In the genomic region with DNA sequence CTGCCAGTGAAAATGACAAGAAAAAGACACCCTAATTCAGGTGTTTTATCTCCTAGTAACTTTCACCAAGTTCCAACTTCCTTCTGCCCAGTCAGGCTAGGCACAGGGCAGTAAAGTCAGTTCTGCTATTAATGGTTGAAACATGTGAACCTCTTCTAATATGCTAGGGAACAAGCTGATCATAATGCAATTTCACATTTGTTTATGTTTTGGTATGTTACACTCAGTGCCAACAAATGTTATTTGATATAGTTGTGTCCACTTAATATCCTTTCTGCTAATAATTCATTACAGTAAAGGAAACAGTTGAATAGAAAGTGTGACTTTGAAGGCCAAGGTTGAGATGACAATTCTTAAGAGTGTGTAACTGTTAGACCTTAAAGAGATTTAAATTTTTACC, we compare ENCODE assay signal across 26 cellular contexts. TPM values are rescaled to one million over a fixed set of nuclear protein-coding genes. Genes with fewer than 3 reads are reported as not detected.
DNase-seq lines count a peak whose midpoint lies in the region; ATAC-seq, FAIRE-seq and TF ChIP-seq lines count a peak whose summit lies in the region.
"Had no signal": no experiment of that assay in that cellular context is flagged by ENCODE, and none has a peak within 500 bp of the region (broad histone marks: within the 10 kb centered on the region; RNA-seq: fewer than 3 reads in every experiment).

No MANE protein-coding gene starts in this region.

- H2AK5ac ChIP-seq in IMR-90 (ENCODE audit: low read depth, low read length): no peak overlapping the region

- in situ Hi-C loops in IMR-90 (cut with MboI; ENCODE audit: low sequenced_read_pairs): no loop called here

- no peak overlapping the region for H4K8ac ChIP-seq in IMR-90 (ENCODE audit: low read depth in 2 of 2, low read length in 2 of 2)

- no peaks in the 10 kb centered on the region for H3K9me2 ChIP-seq in GM23338 (ENCODE audit: insufficient read depth)

- H2AK9ac ChIP-seq in IMR-90 (replicated peaks; ENCODE audit: low read depth, low read length, poor library complexity): no peak overlapping the region

- dilution Hi-C loops in IMR-90 (cut with HindIII; ENCODE audit: low sequenced_read_pairs, unreplicated experiment): no loop called here

- no peak overlapping the region for H2BK20ac ChIP-seq in IMR-90 (ENCODE audit: low read depth, low read length)

- no peak for ATAC-seq in A549
- ATAC-seq in IMR-90 (ENCODE audit: low read depth): no peak
- no peak for ATAC-seq in gastroesophageal sphincter
- ATAC-seq in GM23338: no peak
- ATAC-seq: CD8-positive, alpha-beta T cell; GM12878 had no signal

- H3K4ac ChIP-seq in IMR-90 (ENCODE audit: low read depth, low read length): no peak overlapping the region

- POLR2A ChIA-PET in A549 (lab: Yijun Ruan, JAX): no interaction called here
- POLR2A ChIA-PET in IMR-90 (lab: Charles Lee; ENCODE audit: unreplicated experiment): no interaction called here
- POLR2A ChIA-PET in Caco-2 (lab: Charles Lee): no interaction called here

- H3K27ac Mint-ChIP-seq in Caco-2 (ENCODE audit: unreplicated experiment) (no peak overlapping the region), GM23338 (no peak overlapping the region)
- H3K27ac Mint-ChIP-seq: B cell; CD4-positive, alpha-beta T cell; CD8-positive, alpha-beta T cell had no signal

- no peak overlapping the region for H3K14ac ChIP-seq in IMR-90 (replicated peaks; ENCODE audit: low read depth, low read length)

- H2AFZ ChIP-seq in IMR-90 (replicated peaks; ENCODE audit: low read length, poor library complexity) (no peak overlapping the region), GM23338 (no peak overlapping the region)

- H2BK120ac ChIP-seq in IMR-90 (ENCODE audit: low read depth, low read length): no peak overlapping the region

- H3K4me2 ChIP-seq in A549 (no peak overlapping the region), IMR-90 (ENCODE audit: low read depth, low read length) (0 out of 2 replicates have a peak overlapping the region, but pooled peaks have one; percentile 18), GM23338 (no peak overlapping the region)
- H3K4me2 ChIP-seq: BLaER1 treated with 17β-estradiol and CSF1 and Interleukin-3, amounts not matched to agents 10 nM and 100 nM had no signal

- H4K91ac ChIP-seq in IMR-90 (ENCODE audit: insufficient read depth, low read depth, low read length): no peak overlapping the region

- H3K4me1 ChIP-seq in A549: peaks cover 10% of the 10 kb centered on the region; the same call in 2 of the 3 replicates
- H3K4me1 ChIP-seq in IMR-90 (ENCODE audit: control insufficient read depth, insufficient read depth, low read length): peaks cover 22% of the 10 kb centered on the region
- peaks cover 5 to 98% (median 23%) of the 10 kb centered on the region in 3 donors for H3K4me1 ChIP-seq in gastroesophageal sphincter
- peaks cover 49% of the 10 kb centered on the region for H3K4me1 ChIP-seq in rectal smooth muscle tissue (ENCODE audit: control insufficient read depth, insufficient read depth, low read length)
- no peaks in the 10 kb centered on the region for H3K4me1 ChIP-seq in Caco-2
- no peaks in the 10 kb centered on the region for H3K4me1 ChIP-seq in GM23338 (ENCODE audit: insufficient read depth)

- TF ChIP-seq RAD21 in A549 (conservative IDR thresholded peaks at IDR 0.05 in 1 of 2, IDR thresholded peaks at IDR 0.05 in 1 of 2) (no peak), IMR-90 (IDR thresholded peaks at IDR 0.05; ENCODE audit: low read length) (no peak)

- TF ChIP-seq EP300 in A549 (IDR thresholded peaks at IDR 0.05): no peak
- TF ChIP-seq EP300 in gastroesophageal sphincter (IDR thresholded peaks at IDR 0.05): no peak

- no peak overlapping the region for H3K4me3 ChIP-seq in A549
- H3K4me3 ChIP-seq in IMR-90 (ENCODE audit: insufficient read depth, low read depth, low read length): no peak overlapping the region
- no peak overlapping the region for H3K4me3 ChIP-seq in gastroesophageal sphincter
- H3K4me3 ChIP-seq in rectal smooth muscle tissue (ENCODE audit: low read length): no peak overlapping the region
- no peak overlapping the region for H3K4me3 ChIP-seq in Caco-2 (ENCODE audit: low read depth, low read length)
- H3K4me3 ChIP-seq in GM23338: no peak overlapping the region
- no peak overlapping the region for H3K4me3 ChIP-seq in foreskin fibroblast (ENCODE audit: low read depth in 1 of 2, low read length in 2 of 2)
- H3K4me3 ChIP-seq: BLaER1 treated with 17β-estradiol and CSF1 and Interleukin-3, amounts not matched to agents 10 nM and 100 nM; GM12878 had no signal

- no peaks in the 10 kb centered on the region; the same call in 1 of the 2 replicates for H3K36me3 ChIP-seq in IMR-90 (ENCODE audit: control insufficient read depth, insufficient read depth, low read length)
- H3K36me3 ChIP-seq in gastroesophageal sphincter: peaks cover 0 to 11% of the 10 kb centered on the region in 2 donors
- H3K36me3 ChIP-seq in rectal smooth muscle tissue (ENCODE audit: control insufficient read depth, insufficient read depth, low read length): peaks cover 5% of the 10 kb centered on the region
- no peaks in the 10 kb centered on the region for H3K36me3 ChIP-seq in Caco-2 (ENCODE audit: control insufficient read depth, insufficient read depth, low read length)
- H3K36me3 ChIP-seq in GM23338 (ENCODE audit: insufficient read depth): no peaks in the 10 kb centered on the region

- DNase-seq in A549 (ENCODE audit: low read depth in 1 of 2, low spot score in 1 of 2): no peak
- no peak for DNase-seq in IMR-90
- no peak for DNase-seq in activated CD4-positive, alpha-beta T cell treated with anti-CD3 and anti-CD28 coated beads, Interleukin-2, amount 50 U/mL, for 48 hours
- no peak for DNase-seq in Caco-2
- no peak for DNase-seq in GM23338 (ENCODE audit: low spot score)
- DNase-seq in foreskin fibroblast: no peak
- DNase-seq: 8988T; AML-193; CD4-positive, alpha-beta T cell; CD8-positive, alpha-beta T cell; DMS 273 treated with DMSO at 0.1 percent for 48 hours; DMS153; DMS53; DMS79; DND-41; EL; GDM1 had no signal

- TF ChIP-seq POLR2A in A549 (IDR thresholded peaks at IDR 0.05; ENCODE audit: low read length) (no peak), IMR-90 (IDR thresholded peaks at IDR 0.05; ENCODE audit: low read depth, low read length) (no peak), gastroesophageal sphincter (IDR thresholded peaks at IDR 0.05) (no peak)

- H4K20me1 ChIP-seq in IMR-90 (ENCODE audit: insufficient read depth, low read length) (no peaks in the 10 kb centered on the region; the same call in 1 of the 2 replicates), GM23338 (replicated peaks; ENCODE audit: insufficient read depth) (peaks cover 8% of the 10 kb centered on the region; the same call in 1 of the 2 replicates)

- TF ChIP-seq CTCF in A549 (IDR thresholded peaks at IDR 0.05): no peak
- TF ChIP-seq CTCF in IMR-90 (conservative IDR thresholded peaks at IDR 0.05; ENCODE audit: low read depth, low read length): no peak
- no peak for TF ChIP-seq CTCF in gastroesophageal sphincter (IDR thresholded peaks at IDR 0.05)
- TF ChIP-seq CTCF in Caco-2 (IDR thresholded peaks at IDR 0.05; ENCODE audit: insufficient read depth in 1 of 2, low read depth in 1 of 2, low read length in 1 of 2, severe bottlenecking in 1 of 2, unreplicated experiment in 1 of 2): no peak
- no peak for TF ChIP-seq CTCF in GM23338 (conservative IDR thresholded peaks at IDR 0.05; ENCODE audit: low read depth in 2 of 2)
- TF ChIP-seq CTCF in foreskin fibroblast (IDR thresholded peaks at IDR 0.05; ENCODE audit: low read depth, low read length): no peak

- peaks cover 9% of the 10 kb centered on the region for H3K9me3 ChIP-seq in A549
- H3K9me3 ChIP-seq in IMR-90 (ENCODE audit: control insufficient read depth, insufficient read depth, low read length): no peaks in the 10 kb centered on the region
- peaks cover 0 to 6% (median 0%) of the 10 kb centered on the region in 3 donors for H3K9me3 ChIP-seq in gastroesophageal sphincter
- H3K9me3 ChIP-seq in Caco-2: no peaks in the 10 kb centered on the region; the same call in 1 of the 2 replicates

- H3K4me3 Mint-ChIP-seq in Caco-2 (ENCODE audit: unreplicated experiment) (no peak overlapping the region), GM23338 (no peak overlapping the region)
- H3K4me3 Mint-ChIP-seq: B cell; CD4-positive, alpha-beta T cell; CD8-positive, alpha-beta T cell had no signal

- H3K27me3 Mint-ChIP-seq in Caco-2 (ENCODE audit: insufficient read depth, unreplicated experiment): no peaks in the 10 kb centered on the region
- H3K27me3 Mint-ChIP-seq in GM23338 (ENCODE audit: insufficient read depth, low read depth, poor library complexity): peaks cover 2% of the 10 kb centered on the region
- H3K27me3 Mint-ChIP-seq: B cell; CD4-positive, alpha-beta T cell had no signal

- FAIRE-seq in A549 (lab: Jason Lieb, UNC): peak; percentile 13
- FAIRE-seq: A204.1, GM12878, GM12892, GM18507 had no signal

- no peak overlapping the region for H3K23ac ChIP-seq in IMR-90 (ENCODE audit: low read depth, low read length)

- H3K9me3 Mint-ChIP-seq in Caco-2 (ENCODE audit: unreplicated experiment): peaks cover 10% of the 10 kb centered on the region
- peaks cover 3% of the 10 kb centered on the region; the same call in 2 of the 3 replicates for H3K9me3 Mint-ChIP-seq in GM23338

- peaks cover 44 to 60% of the 10 kb centered on the region in 2 experiments for H3K79me1 ChIP-seq in IMR-90 (ENCODE audit: low read depth in 1 of 2, low read length in 2 of 2)

- H4K5ac ChIP-seq in IMR-90 (ENCODE audit: low read depth, low read length): no peak overlapping the region

- H3K36me3 Mint-ChIP-seq in Caco-2 (ENCODE audit: insufficient read depth, unreplicated experiment) (no peaks in the 10 kb centered on the region), GM23338 (ENCODE audit: low read depth) (peaks cover 11% of the 10 kb centered on the region; the same call in 2 of the 3 replicates)
- H3K36me3 Mint-ChIP-seq: CD8-positive, alpha-beta T cell had no signal

- H3K27ac ChIP-seq in A549 (no peak overlapping the region), IMR-90 (ENCODE audit: insufficient read depth, low read length) (no peak overlapping the region), gastroesophageal sphincter (peak overlapping the region in 3 of 4 donors; percentile 9 to 23 (median 10)), rectal smooth muscle tissue (ENCODE audit: low read depth, low read length) (peak overlapping the region; percentile 43), GM23338 (ENCODE audit: low read depth) (no peak overlapping the region)
- H3K27ac ChIP-seq: BLaER1 treated with 17β-estradiol and CSF1 and Interleukin-3, amounts not matched to agents 10 nM and 100 nM; C4-2B had no signal

- intact Hi-C loops in IMR-90 (cut with micrococcal nuclease) (no loop called here), Caco-2 (cut with micrococcal nuclease; ENCODE audit: unreplicated experiment) (no loop called here)

- no TSS peak for BruUV-seq in IMR-90 (replicated peaks; lab: Mats Ljungman, UMichigan)
- BruUV-seq in Caco-2 (replicated peaks; lab: Mats Ljungman, UMichigan): no TSS peak

- H2BK5ac ChIP-seq in IMR-90 (ENCODE audit: low read depth, low read length, poor library complexity, severe bottlenecking): no peak overlapping the region

- H3K27me3 ChIP-seq in IMR-90 (ENCODE audit: control insufficient read depth, insufficient read depth, low read length) (no peaks in the 10 kb centered on the region), gastroesophageal sphincter (no peaks in the 10 kb centered on the region), rectal smooth muscle tissue (ENCODE audit: control insufficient read depth, insufficient read depth, low read length) (no peaks in the 10 kb centered on the region), Caco-2 (replicated peaks; ENCODE audit: control insufficient read depth, insufficient read depth, low read length) (no peaks in the 10 kb centered on the region), GM23338 (ENCODE audit: insufficient read depth) (no peaks in the 10 kb centered on the region)
- H3K27me3 ChIP-seq: BLaER1 treated with 17β-estradiol and CSF1 and Interleukin-3, amounts not matched to agents 10 nM and 100 nM had no signal

- H3K79me2 ChIP-seq in GM23338 (replicated peaks; ENCODE audit: insufficient read depth): peaks cover 52% of the 10 kb centered on the region

- CTCF ChIA-PET in A549 (lab: Yijun Ruan, JAX): no interaction called here
- CTCF ChIA-PET in IMR-90 (lab: Yijun Ruan, JAX): interaction anchor here (0.6 kb wide), 1 partner anchor 10 kb away, joined by 5 read pairs; no protein-coding TSS in a partner anchor
- CTCF ChIA-PET in Caco-2 (lab: Charles Lee): no interaction called here

- no peak overlapping the region for H3K18ac ChIP-seq in IMR-90 (ENCODE audit: low read depth, low read length)

- no peak overlapping the region for H3K9ac ChIP-seq in IMR-90 (ENCODE audit: low read depth, low read length)
- H3K9ac ChIP-seq in rectal smooth muscle tissue (ENCODE audit: low read length): no peak overlapping the region
- H3K9ac ChIP-seq: BLaER1 treated with 17β-estradiol and CSF1 and Interleukin-3, amounts not matched to agents 10 nM and 100 nM had no signal

- H3K56ac ChIP-seq in IMR-90 (ENCODE audit: extremely low read depth, insufficient read depth, low read length): no peak overlapping the region

- H3K4me1 Mint-ChIP-seq in Caco-2 (ENCODE audit: low read depth, unreplicated experiment): no peaks in the 10 kb centered on the region
- peaks cover 10% of the 10 kb centered on the region; the same call in 2 of the 3 replicates for H3K4me1 Mint-ChIP-seq in GM23338

- peaks cover 19% of the 10 kb centered on the region for H3K9me1 ChIP-seq in IMR-90 (ENCODE audit: insufficient read depth, low read length)

- H2BK15ac ChIP-seq in IMR-90 (ENCODE audit: low read depth, low read length): no peak overlapping the region

- no peaks in the 10 kb centered on the region for H3F3A ChIP-seq in GM23338 (replicated peaks; ENCODE audit: low read depth)

RNA-seq across cellular contexts. Expression of gene NT5DC3, which starts 17.2 kb away (rescaled TPM):
- 5.2 and 8.8 TPM in 2 replicates for polyA plus RNA-seq in A549 (2011; rRNA removed)
- 4.1 and 5.4 TPM in 2 replicates for polyA plus RNA-seq in A549 (2012; cell fraction: cytosol; rRNA removed)
- 11.6 and 21.4 TPM in 2 replicates for polyA plus RNA-seq in A549 (2012; cell fraction: nucleus; rRNA removed)
- 5.6 to 6.7 TPM (median 6.3 TPM) in 3 replicates for polyA plus RNA-seq in A549 (2017; fragmentation: RNase III; extraction: RNeasy Plus Mini Kit Qiagen cat#74134 plus additional on column Dnase treatment)
- 9.8 and 13.0 TPM in 2 replicates for polyA minus RNA-seq in A549 (2011; rRNA and poly(A)+ RNA removed)
- 17.6 and 23.1 TPM in 2 replicates for total RNA-seq in IMR-90 (2012; rRNA removed)
- 5.6 and 7.3 TPM in 2 replicates for polyA plus RNA-seq in IMR-90 (2012; rRNA removed)
- polyA plus RNA-seq in IMR-90 (2012; cell fraction: cytosol; rRNA removed): 2.6 and 3.2 TPM in 2 replicates
- polyA plus RNA-seq in IMR-90 (2012; cell fraction: nucleus; rRNA removed; ENCODE audit: low replicate concordance): 6.3 and 13.5 TPM in 2 replicates
- total RNA-seq in gastroesophageal sphincter: 100 to 1,000 TPM in 3 of 4 donors, 10 to 100 TPM in 1; 64.5 to 185 (median 131) TPM
- 9.5 and 10.7 TPM in 2 replicates for total RNA-seq in Caco-2 (2022)
- total RNA-seq in GM23338 (2014; rRNA removed; shearing (Covaris generic)): 10.2 and 12.5 TPM in 2 replicates
- polyA plus RNA-seq in GM23338 (2016; fragmentation: Nextera tagmentation; extraction: Ambion mirVana): 2.2 and 2.5 TPM in 2 replicates

Comparison
In these comparisons a context has a peak if more than half of its experiments do, and no peak if none do; other contexts are left out.
1. H3K27ac ChIP-seq: peak in gastroesophageal sphincter (3 of 4) and rectal smooth muscle tissue (single experiment); none in A549 (0 of 2), IMR-90 (single experiment) and GM23338 (single experiment).